ENCODE assay signal across 8 cellular contexts in the genomic region with DNA sequence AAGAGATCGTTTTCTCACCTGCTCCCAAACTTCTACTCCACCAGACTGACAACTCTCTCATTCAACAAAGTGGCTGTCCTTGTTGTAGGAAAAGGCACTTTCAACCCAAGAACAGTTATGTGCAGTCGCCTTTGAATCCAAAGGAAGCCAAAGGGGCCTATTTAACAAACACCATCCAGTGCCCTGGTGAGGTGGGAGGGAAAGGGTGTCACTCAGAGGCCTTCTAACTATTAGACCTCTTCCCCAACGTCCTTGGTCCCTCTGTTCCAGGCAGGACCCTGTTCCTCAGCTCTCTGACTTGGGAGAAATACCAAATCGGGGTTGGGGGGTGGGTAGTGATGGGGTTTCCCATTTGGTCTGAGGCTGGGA. TPM values are rescaled to one million over a fixed set of nuclear protein-coding genes. Genes with fewer than 3 reads are reported as not detected.
A peak's percentile ranks its signal among the peaks of the same experiment; 100 is the strongest.
DNase-seq lines count a peak whose midpoint lies in the region; ATAC-seq, FAIRE-seq and TF ChIP-seq lines count a peak whose summit lies in the region.

No MANE protein-coding gene starts in this region.

- H3K27me3 Mint-ChIP-seq in activated T-cell treated with anti-CD3 and anti-CD28 coated beads, Interleukin-2, amount 50 U/mL, for 24 hours: peaks cover 64% of the 10 kb centered on the region
- H3K27me3 Mint-ChIP-seq in activated CD8-positive, alpha-beta T cell treated with anti-CD3 and anti-CD28 coated beads, Interleukin-2, amount 10 ng/mL, durations not matched to agents 7 days and 5 days (ENCODE audit: low read depth): peaks cover 57% of the 10 kb centered on the region

- H3K36me3 ChIP-seq in iPS-15b (ENCODE audit: control insufficient read depth, insufficient read depth, low read length) (peaks cover 10% of the 10 kb centered on the region), subcutaneous abdominal adipose tissue (ENCODE audit: control insufficient read depth in 5 of 5, insufficient read depth in 5 of 5, low read length in 5 of 5) (peaks cover 0 to 2% (median 0%) of the 10 kb centered on the region in 5 donors)

- peak overlapping the region; percentile 67 for H3K4me3 Mint-ChIP-seq in activated T-cell treated with anti-CD3 and anti-CD28 coated beads, Interleukin-2, amount 50 U/mL, for 24 hours
- peak overlapping the region; percentile 39 for H3K4me3 Mint-ChIP-seq in activated CD8-positive, alpha-beta T cell treated with anti-CD3 and anti-CD28 coated beads, Interleukin-2, amount 10 ng/mL, durations not matched to agents 7 days and 5 days

- no peak for FAIRE-seq in GM12891 (lab: Jason Lieb, UNC)

- H3K4me1 ChIP-seq in iPS-15b (ENCODE audit: control insufficient read depth, insufficient read depth, low read length): peaks cover 10% of the 10 kb centered on the region
- peaks cover 0 to 33% (median 23%) of the 10 kb centered on the region in 5 donors for H3K4me1 ChIP-seq in subcutaneous abdominal adipose tissue (ENCODE audit: control insufficient read depth in 5 of 5, insufficient read depth in 5 of 5, low read length in 5 of 5)

- peaks cover 20% of the 10 kb centered on the region for H3K4me1 Mint-ChIP-seq in activated T-cell treated with anti-CD3 and anti-CD28 coated beads, Interleukin-2, amount 50 U/mL, for 24 hours (ENCODE audit: low read depth)
- H3K4me1 Mint-ChIP-seq in activated CD8-positive, alpha-beta T cell treated with anti-CD3 and anti-CD28 coated beads, Interleukin-2, amount 10 ng/mL, durations not matched to agents 7 days and 5 days (ENCODE audit: low read depth): peaks cover 24% of the 10 kb centered on the region

- no peaks in the 10 kb centered on the region for H3K36me3 Mint-ChIP-seq in activated T-cell treated with anti-CD3 and anti-CD28 coated beads, Interleukin-2, amount 50 U/mL, for 24 hours (ENCODE audit: low read depth)
- H3K36me3 Mint-ChIP-seq in activated CD8-positive, alpha-beta T cell treated with anti-CD3 and anti-CD28 coated beads, Interleukin-2, amount 10 ng/mL, durations not matched to agents 7 days and 5 days (ENCODE audit: low read depth): no peaks in the 10 kb centered on the region

- H3K9me3 ChIP-seq in iPS-15b (ENCODE audit: control insufficient read depth, insufficient read depth, low read length): no peaks in the 10 kb centered on the region
- H3K9me3 ChIP-seq in subcutaneous abdominal adipose tissue (ENCODE audit: control insufficient read depth in 5 of 5, low read length in 5 of 5): no peaks in the 10 kb centered on the region

- POLR2A ChIA-PET in activated CD8-positive, alpha-beta T cell treated with anti-CD3 and anti-CD28 coated beads, Interleukin-2, amount 10 ng/mL, durations not matched to agents 7 days and 5 days (lab: Charles Lee): no interaction called here

- no peak overlapping the region for H3K27ac Mint-ChIP-seq in activated T-cell treated with anti-CD3 and anti-CD28 coated beads, Interleukin-2, amount 50 U/mL, for 24 hours
- H3K27ac Mint-ChIP-seq in activated CD8-positive, alpha-beta T cell treated with anti-CD3 and anti-CD28 coated beads, Interleukin-2, amount 10 ng/mL, durations not matched to agents 7 days and 5 days: no peak overlapping the region

- no peaks in the 10 kb centered on the region for H3K27me3 ChIP-seq in iPS-15b (ENCODE audit: control insufficient read depth, insufficient read depth, low read length)
- H3K27me3 ChIP-seq in subcutaneous abdominal adipose tissue (ENCODE audit: control insufficient read depth in 5 of 5, insufficient read depth in 4 of 5, low read length in 5 of 5): peaks cover 0 to 18% (median 3%) of the 10 kb centered on the region in 5 donors

- H3K4me3 ChIP-seq in iPS-15b (ENCODE audit: low read depth, low read length) (peak overlapping the region; percentile 86), subcutaneous abdominal adipose tissue (ENCODE audit: low read depth in 1 of 5, low read length in 5 of 5) (peak overlapping the region in 4 of 5 donors; percentile 53 to 86 (median 78))

- no peaks in the 10 kb centered on the region for H3K9me3 Mint-ChIP-seq in activated T-cell treated with anti-CD3 and anti-CD28 coated beads, Interleukin-2, amount 50 U/mL, for 24 hours
- no peaks in the 10 kb centered on the region for H3K9me3 Mint-ChIP-seq in activated CD8-positive, alpha-beta T cell treated with anti-CD3 and anti-CD28 coated beads, Interleukin-2, amount 10 ng/mL, durations not matched to agents 7 days and 5 days (ENCODE audit: insufficient read depth)

- CTCF ChIA-PET in activated CD8-positive, alpha-beta T cell treated with anti-CD3 and anti-CD28 coated beads, Interleukin-2, amount 10 ng/mL, durations not matched to agents 7 days and 5 days (lab: Charles Lee): interaction anchor here (0.5 kb wide), 1 partner anchor 162 kb away, joined by 4 read pairs; no protein-coding TSS in a partner anchor

- no peak for ATAC-seq in activated CD8-positive, alpha-beta T cell treated with anti-CD3 and anti-CD28 coated beads, Interleukin-2, amount 10 ng/mL, durations not matched to agents 7 days and 5 days

- H3K9ac ChIP-seq in iPS-15b (ENCODE audit: low read depth, low read length) (no peak overlapping the region), subcutaneous abdominal adipose tissue (ENCODE audit: low read length in 5 of 5) (peak overlapping the region in 2 of 5 donors; percentile 12 to 52)

- no peak for DNase-seq in activated T-cell treated with anti-CD3 and anti-CD28 coated beads, Interleukin-2, amount 50 U/mL, for 24 hours
- no peak for DNase-seq in activated T-cell treated with anti-CD3 and anti-CD28 coated beads for 4 hours
- DNase-seq in activated CD8-positive, alpha-beta T cell treated with anti-CD3 and anti-CD28 coated beads, Interleukin-2, amount 10 ng/mL, durations not matched to agents 7 days and 5 days: no peak
- no peak for DNase-seq in NCI-H345 treated with DMSO at 0.1 percent for 48 hours (lab: John Stamatoyannopoulos, UW; ENCODE audit: unreplicated experiment)
- no peak for DNase-seq in GM12891 (ENCODE audit: insufficient read length, low spot score)
- no peak for DNase-seq in cortex of kidney (lab: John Stamatoyannopoulos, UW)

- no peak for TF ChIP-seq POLR2A in GM12891 (IDR thresholded peaks at IDR 0.05; ENCODE audit: low read depth, low read length)

- H3K27ac ChIP-seq in subcutaneous abdominal adipose tissue (ENCODE audit: low read depth, low read length): peak overlapping the region; percentile 63

TF ChIP-seq in GM12891, 5 proteins besides CTCF, POLR2A, EP300 and RAD21:
- no peak for TF ChIP-seq TAF1 (IDR thresholded peaks at IDR 0.05; ENCODE audit: low read depth, low read length)
- no peak for TF ChIP-seq POLR2AphosphoS5 (IDR thresholded peaks at IDR 0.05; ENCODE audit: low read depth, low read length)
- TF ChIP-seq SPI1 (IDR thresholded peaks at IDR 0.05; ENCODE audit: low read depth, low read length): no peak
- TF ChIP-seq PAX5 (IDR thresholded peaks at IDR 0.05; ENCODE audit: insufficient read depth, low read length, severe bottlenecking): no peak
- no peak for TF ChIP-seq POU2F2 (IDR thresholded peaks at IDR 0.05; ENCODE audit: low read depth, low read length)

RNA-seq across cellular contexts. Expression of a gene that starts 3.2 kb away (rescaled TPM):
- under 1 TPM in 1 of 2 experiments, not detected in 1; 0.10 TPM for total RNA-seq in activated CD8-positive, alpha-beta T cell treated with anti-CD3 and anti-CD28 coated beads, Interleukin-2, amount 10 ng/mL, durations not matched to agents 7 days and 5 days
- 0.10 TPM for polyA plus RNA-seq in GM12891 (2012; ENCODE audit: low read depth, missing spikeins)

RNA-seq across cellular contexts. Expression of a gene that starts 13.6 kb away (rescaled TPM):
- 10 to 100 TPM; 36.0 to 44.9 TPM for total RNA-seq in activated CD8-positive, alpha-beta T cell treated with anti-CD3 and anti-CD28 coated beads, Interleukin-2, amount 10 ng/mL, durations not matched to agents 7 days and 5 days
- polyA plus RNA-seq in GM12891 (2012; ENCODE audit: low read depth, missing spikeins): 31.9 TPM
